1 cellular context compared by ENCODE assay signal in the genomic region with DNA sequence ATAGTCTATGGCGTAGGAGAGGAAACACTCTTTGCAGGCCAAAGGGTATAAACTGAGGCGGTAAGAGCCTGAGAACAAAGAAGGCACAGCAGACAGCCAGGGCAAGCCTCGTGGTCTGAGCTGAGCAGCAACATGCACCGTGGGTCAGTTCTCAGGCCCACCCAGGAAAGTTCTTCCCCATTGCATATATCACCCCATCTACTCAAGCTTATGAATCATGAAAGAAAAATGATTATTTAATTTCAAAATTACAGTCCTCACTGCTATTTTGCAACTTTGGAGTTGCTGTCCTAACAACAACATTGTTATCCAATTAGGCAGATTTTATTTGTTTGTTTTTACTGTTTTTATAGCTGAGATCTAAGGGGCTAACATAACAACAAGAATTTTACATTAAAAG.
TF ChIP-seq lines count a peak whose summit lies in the region.

No MANE protein-coding gene starts in this region.

TF ChIP-seq in IMR-90, 13 proteins besides CTCF, POLR2A, EP300 and RAD21:
- peak; percentile 55; the same call in 1 of the 2 replicates for TF ChIP-seq CEBPB (IDR thresholded peaks at IDR 0.05; ENCODE audit: low read depth, low read length)
- TF ChIP-seq CHD1 (IDR thresholded peaks at IDR 0.05; ENCODE audit: low read depth, low read length) = no peak
TF ChIP-seq in IMR-90: peak in this region for 1.
